In the genomic region with DNA sequence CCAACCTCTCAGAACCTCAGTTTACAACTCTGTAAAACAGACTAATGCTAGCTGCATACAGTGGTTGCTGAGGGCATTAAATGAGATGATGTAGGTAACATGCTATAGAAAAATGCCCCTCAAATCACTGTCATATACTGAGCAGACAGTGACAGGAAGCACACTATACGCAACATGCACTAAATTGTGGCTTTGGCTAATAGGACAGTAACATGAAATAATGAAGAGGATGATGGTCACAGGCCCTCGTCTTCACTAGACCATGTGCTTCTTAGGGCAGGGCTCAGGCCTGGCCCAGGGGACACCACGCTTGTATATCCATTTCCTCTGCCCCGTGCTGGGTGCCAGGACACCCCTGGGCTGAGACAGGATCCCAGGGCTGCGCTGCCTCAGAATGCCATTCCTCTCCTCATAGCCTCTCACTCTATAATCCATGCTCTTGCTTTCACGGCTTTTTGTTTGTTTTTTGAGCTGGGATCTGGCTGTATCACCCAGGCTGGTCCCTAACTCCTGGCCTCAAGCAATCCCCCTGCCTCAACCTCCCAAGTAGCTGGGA, we compare ENCODE assay signal across 19 cellular contexts. TPM values are rescaled to one million over a fixed set of nuclear protein-coding genes. Genes with fewer than 3 reads are reported as not detected.
DNase-seq lines count a peak whose midpoint lies in the region; ATAC-seq, FAIRE-seq and TF ChIP-seq lines count a peak whose summit lies in the region.
"Had no signal": no experiment of that assay in that cellular context is flagged by ENCODE, and none has a peak within 500 bp of the region (broad histone marks: within the 10 kb centered on the region; RNA-seq: fewer than 3 reads in every experiment).

No MANE protein-coding gene starts in this region.

- POLR2A ChIA-PET in activated CD8-positive, alpha-beta T cell treated with anti-CD3 and anti-CD28 coated beads, Interleukin-2, amount 10 ng/mL, durations not matched to agents 7 days and 5 days (lab: Charles Lee): no interaction called here

- H3K27me3 ChIP-seq in ACC112 (ENCODE audit: insufficient read depth, low read length) (no peaks in the 10 kb centered on the region), pancreas (no peaks in the 10 kb centered on the region)
- H3K27me3 ChIP-seq: brain microvascular endothelial cell, vagina had no signal

- H3K36me3 ChIP-seq in ACC112 (ENCODE audit: insufficient read depth, low read length): no peaks in the 10 kb centered on the region
- no peaks in the 10 kb centered on the region for H3K36me3 ChIP-seq in pancreas
- H3K36me3 ChIP-seq: brain microvascular endothelial cell, vagina had no signal

- DNase-seq in GM12892 (ENCODE audit: insufficient read length): no peak
- DNase-seq in activated CD8-positive, alpha-beta T cell treated with anti-CD3 and anti-CD28 coated beads, Interleukin-2, amount 10 ng/mL, durations not matched to agents 7 days and 5 days: no peak
- DNase-seq in NCI-H1048 (lab: John Stamatoyannopoulos, UW): no peak
- DNase-seq in NCI-H82 treated with DMSO at 0.1 percent for 48 hours (lab: John Stamatoyannopoulos, UW; ENCODE audit: unreplicated experiment): no peak
- DNase-seq in pancreas: no peak
- no peak for DNase-seq in NCI-H1105 treated with DMSO at 0.1 percent for 48 hours (lab: John Stamatoyannopoulos, UW)
- DNase-seq: activated CD8-positive, alpha-beta memory T cell treated with anti-CD3 and anti-CD28 coated beads for 24 hours; activated naive CD4-positive, alpha-beta T cell treated with anti-CD3 and anti-CD28 coated beads, Interleukin-2, amount 50 U/mL, for 16 hours; DMS153; hypothalamus; MM.1S; mucosa of descending colon had no signal

- H2AFZ ChIP-seq in ACC112 (ENCODE audit: low read length, unreplicated experiment): no peak overlapping the region
- H2AFZ ChIP-seq: parathyroid adenoma had no signal

- H3K79me2 ChIP-seq in ACC112 (ENCODE audit: control insufficient read depth, insufficient read depth, low read length, unreplicated experiment): no peaks in the 10 kb centered on the region
- H3K79me2 ChIP-seq: parathyroid adenoma had no signal

- no peaks in the 10 kb centered on the region for H3K36me3 Mint-ChIP-seq in activated CD8-positive, alpha-beta T cell treated with anti-CD3 and anti-CD28 coated beads, Interleukin-2, amount 10 ng/mL, durations not matched to agents 7 days and 5 days (ENCODE audit: low read depth)

- no peaks in the 10 kb centered on the region for H3K9me3 Mint-ChIP-seq in activated CD8-positive, alpha-beta T cell treated with anti-CD3 and anti-CD28 coated beads, Interleukin-2, amount 10 ng/mL, durations not matched to agents 7 days and 5 days (ENCODE audit: insufficient read depth)
- H3K9me3 Mint-ChIP-seq: stimulated activated naive CD8-positive, alpha-beta T cell treated with anti-CD3 and anti-CD28 coated beads, Interleukin-15, Interleukin-2, amounts not matched to agents 100 ng/mL and 50 ng/mL, for 24 hours had no signal

- TF ChIP-seq CTCF in pancreas (IDR thresholded peaks at IDR 0.05): no peak

- ATAC-seq in HG02870 (IDR thresholded peaks at IDR 0.05; ENCODE audit: unreplicated experiment) (peak; percentile 11), pancreas (no peak)
- peak; percentile 31 for ATAC-seq in activated CD8-positive, alpha-beta T cell treated with anti-CD3 and anti-CD28 coated beads, Interleukin-2, amount 10 ng/mL, durations not matched to agents 7 days and 5 days
- ATAC-seq: Right ventricle myocardium inferior had no signal

- no peak for TF ChIP-seq POLR2A in GM12892 (IDR thresholded peaks at IDR 0.05; ENCODE audit: low read depth, low read length)

- FAIRE-seq in GM12892 (lab: Jason Lieb, UNC): peak; percentile 38
- FAIRE-seq in pancreas (lab: Jason Lieb, UNC): no peak

- CTCF ChIA-PET in activated CD8-positive, alpha-beta T cell treated with anti-CD3 and anti-CD28 coated beads, Interleukin-2, amount 10 ng/mL, durations not matched to agents 7 days and 5 days (lab: Charles Lee): no interaction called here

- intact Hi-C loops in pancreas (cut with DNase I): no loop called here

- H3K4me3 ChIP-seq in ACC112 (ENCODE audit: low read depth, low read length) (no peak overlapping the region), pancreas (no peak overlapping the region)
- H3K4me3 ChIP-seq: mucosa of descending colon, vagina had no signal

- H3K27ac ChIP-seq in ACC112 (ENCODE audit: low read depth, low read length): peak overlapping the region; percentile 79; the same call in 1 of the 2 replicates
- no peak overlapping the region for H3K27ac ChIP-seq in pancreas
- H3K27ac ChIP-seq: brain microvascular endothelial cell, parathyroid adenoma, vagina had no signal

- H3K27ac Mint-ChIP-seq in activated CD8-positive, alpha-beta T cell treated with anti-CD3 and anti-CD28 coated beads, Interleukin-2, amount 10 ng/mL, durations not matched to agents 7 days and 5 days: peak overlapping the region; percentile 67

- H3K4me3 Mint-ChIP-seq in activated CD8-positive, alpha-beta T cell treated with anti-CD3 and anti-CD28 coated beads, Interleukin-2, amount 10 ng/mL, durations not matched to agents 7 days and 5 days: no peak overlapping the region
- H3K4me3 Mint-ChIP-seq: stimulated activated naive CD8-positive, alpha-beta T cell treated with anti-CD3 and anti-CD28 coated beads, Interleukin-15, Interleukin-2, amounts not matched to agents 100 ng/mL and 50 ng/mL, for 24 hours had no signal

- H3K4me1 Mint-ChIP-seq in activated CD8-positive, alpha-beta T cell treated with anti-CD3 and anti-CD28 coated beads, Interleukin-2, amount 10 ng/mL, durations not matched to agents 7 days and 5 days (ENCODE audit: low read depth): peaks cover 26% of the 10 kb centered on the region

- no peaks in the 10 kb centered on the region for H3K9me3 ChIP-seq in pancreas
- H3K9me3 ChIP-seq: mucosa of descending colon, vagina had no signal

- 81 to 90% methylated on average over 6 of the region's 6 CpGs for WGBS in pancreas, 2 donors

- peaks cover 49% of the 10 kb centered on the region for H3K4me1 ChIP-seq in ACC112 (ENCODE audit: control insufficient read depth, insufficient read depth, low read length, unreplicated experiment)
- H3K4me1 ChIP-seq in pancreas: no peaks in the 10 kb centered on the region
- H3K4me1 ChIP-seq: vagina had no signal

- H3K27me3 Mint-ChIP-seq in activated CD8-positive, alpha-beta T cell treated with anti-CD3 and anti-CD28 coated beads, Interleukin-2, amount 10 ng/mL, durations not matched to agents 7 days and 5 days (ENCODE audit: low read depth): peaks cover 12% of the 10 kb centered on the region
- H3K27me3 Mint-ChIP-seq: stimulated activated naive CD8-positive, alpha-beta T cell treated with anti-CD3 and anti-CD28 coated beads, Interleukin-15, Interleukin-2, amounts not matched to agents 100 ng/mL and 50 ng/mL, for 24 hours had no signal

RNA-seq across cellular contexts. Expression of a gene that starts 18.9 kb away (rescaled TPM):
- 0.68 TPM for polyA plus RNA-seq in GM12892 (2012; ENCODE audit: missing spikeins)
- total RNA-seq in activated CD8-positive, alpha-beta T cell treated with anti-CD3 and anti-CD28 coated beads, Interleukin-2, amount 10 ng/mL, durations not matched to agents 7 days and 5 days: not detected
- 10 to 100 TPM in 3 of 6 donors, 1 to 10 TPM in 3; 1.4 to 51.2 (median 7.6) TPM for total RNA-seq in pancreas
- polyA plus RNA-seq in pancreas: 1 to 10 TPM; 1.9 to 2.6 TPM

Comparison
In these comparisons a context has a peak if more than half of its experiments do, and no peak if none do; other contexts are left out.
1. ATAC-seq: peak in HG02870 (single experiment) and activated CD8-positive, alpha-beta T cell treated with anti-CD3 and anti-CD28 coated beads, Interleukin-2, amount 10 ng/mL, durations not matched to agents 7 days and 5 days (single experiment); none in pancreas (0 of 4).